27 cellular contexts compared by ENCODE assay signal in the genomic region with DNA sequence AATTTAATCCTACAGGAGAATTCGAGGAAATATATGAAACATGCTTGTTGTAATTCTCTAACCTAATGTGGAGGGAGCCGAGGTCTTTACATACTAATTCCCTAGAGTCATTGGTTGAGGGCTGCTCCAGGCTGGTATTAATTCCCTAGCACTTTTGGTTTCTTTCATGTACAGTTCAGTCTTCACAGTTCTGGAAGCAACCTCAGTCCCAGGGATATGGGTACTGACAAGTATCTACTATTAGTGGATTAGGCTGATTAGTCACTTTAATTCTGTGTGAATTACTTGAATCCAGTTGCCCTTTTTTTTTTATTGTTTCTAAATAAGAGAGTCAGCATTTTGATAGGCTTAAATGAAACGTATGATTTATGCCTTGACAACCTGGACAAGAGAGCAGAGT.
"Had no signal": no experiment of that assay in that cellular context is flagged by ENCODE, and none has a peak within 500 bp of the region (broad histone marks: within the 10 kb centered on the region; RNA-seq: fewer than 3 reads in every experiment).

No MANE protein-coding gene starts in this region.

- H3K27ac ChIP-seq: brain microvascular endothelial cell, coronary artery, dorsolateral prefrontal cortex, esophagus muscularis mucosa, gastroesophageal sphincter, heart right ventricle had no signal

- H3K4me3 Mint-ChIP-seq: activated CD4-positive, alpha-beta T cell treated with anti-CD3 and anti-CD28 coated beads, Interleukin-2, amount 10 ng/mL, durations not matched to agents 7 days and 5 days; activated CD8-positive, alpha-beta T cell treated with anti-CD3 and anti-CD28 coated beads for 36 hours; activated naive CD8-positive, alpha-beta T cell; activated T-cell treated with anti-CD3 and anti-CD28 coated beads, Interleukin-2, amount 50 U/mL, for 4 hours; activated T-helper 17 cell treated with anti-CD3 and anti-CD28 coated beads, Interleukin-2, amount 50 U/mL, for 72 hours; central memory CD8-positive, alpha-beta T cell; dendritic cell treated with granulocyte-macrophage colony-stimulating factor and Interleukin-4, amounts not matched to agents 40 ng/mL and 50 ng/mL, for 4 days; endodermal cell had no signal

- H3K4me1 ChIP-seq: esophagus muscularis mucosa, gastroesophageal sphincter, heart right ventricle had no signal

- DNase-seq: activated CD4-positive, alpha-beta T cell treated with anti-CD3 and anti-CD28 coated beads for 1 hour; activated CD4-positive, alpha-beta T cell treated with anti-CD3 and anti-CD28 coated beads for 4 hours; activated CD4-positive, alpha-beta T cell treated with anti-CD3 and anti-CD28 coated beads, Interleukin-2, amount 10 ng/mL, durations not matched to agents 7 days and 5 days; activated CD4-positive, alpha-beta T cell treated with anti-CD3 and anti-CD28 coated beads, Interleukin-2, amount 50 U/mL, for 48 hours; activated CD8-positive, alpha-beta memory T cell treated with anti-CD3 and anti-CD28 coated beads for 24 hours; activated CD8-positive, alpha-beta T cell treated with anti-CD3 and anti-CD28 coated beads for 36 hours; activated effector memory CD4-positive, alpha-beta T cell treated with Interleukin-2 at 50 U/mL for 16 hours; activated gamma-delta T cell treated with Interleukin-2 at 50 U/mL for 16 hours; activated naive CD4-positive, alpha-beta T cell treated with anti-CD3 and anti-CD28 coated beads, Interleukin-2, amount 50 U/mL, for 16 hours; activated naive CD4-positive, alpha-beta T cell treated with Interleukin-2 at 50 U/mL for 16 hours; activated T-cell treated with anti-CD3 and anti-CD28 coated beads, Interleukin-2, amount 50 U/mL, for 4 hours; amniotic stem cell; anterior cingulate cortex; brain microvascular endothelial cell; dorsolateral prefrontal cortex; effector memory CD4-positive, alpha-beta T cell; endodermal cell; foreskin melanocyte; heart right ventricle; T-helper 2 cell had no signal

- H3K4me3 ChIP-seq: coronary artery, dorsolateral prefrontal cortex, esophagus muscularis mucosa, gastroesophageal sphincter, heart right ventricle had no signal

- H3K27me3 Mint-ChIP-seq: central memory CD8-positive, alpha-beta T cell; dendritic cell treated with granulocyte-macrophage colony-stimulating factor and Interleukin-4, amounts not matched to agents 40 ng/mL and 50 ng/mL, for 4 days had no signal

- H3K36me3 Mint-ChIP-seq: activated naive CD8-positive, alpha-beta T cell had no signal

- H3K27me3 ChIP-seq: brain microvascular endothelial cell, dorsolateral prefrontal cortex, esophagus muscularis mucosa, gastroesophageal sphincter, heart right ventricle had no signal

- ATAC-seq: activated CD8-positive, alpha-beta T cell treated with anti-CD3 and anti-CD28 coated beads for 36 hours; activated T-cell treated with anti-CD3 and anti-CD28 coated beads, Interleukin-2, amount 50 U/mL, for 4 hours; activated T-helper 17 cell treated with anti-CD3 and anti-CD28 coated beads, Interleukin-2, amount 50 U/mL, for 72 hours; gastroesophageal sphincter; heart right ventricle had no signal

- H3K9me3 Mint-ChIP-seq: activated T-helper 17 cell treated with anti-CD3 and anti-CD28 coated beads, Interleukin-2, amount 50 U/mL, for 72 hours; central memory CD8-positive, alpha-beta T cell had no signal

- H3K4me1 Mint-ChIP-seq: activated CD4-positive, alpha-beta T cell treated with anti-CD3 and anti-CD28 coated beads, Interleukin-2, amount 10 ng/mL, durations not matched to agents 7 days and 5 days; activated T-helper 17 cell treated with anti-CD3 and anti-CD28 coated beads, Interleukin-2, amount 50 U/mL, for 72 hours; central memory CD8-positive, alpha-beta T cell had no signal

- H3K27ac Mint-ChIP-seq: activated CD4-positive, alpha-beta T cell treated with anti-CD3 and anti-CD28 coated beads, Interleukin-2, amount 10 ng/mL, durations not matched to agents 7 days and 5 days; activated CD8-positive, alpha-beta T cell treated with anti-CD3 and anti-CD28 coated beads for 36 hours; activated naive CD8-positive, alpha-beta T cell; activated T-helper 17 cell treated with anti-CD3 and anti-CD28 coated beads, Interleukin-2, amount 50 U/mL, for 72 hours; dendritic cell treated with granulocyte-macrophage colony-stimulating factor and Interleukin-4, amounts not matched to agents 40 ng/mL and 50 ng/mL, for 4 days; endodermal cell had no signal
